In the genomic region with DNA sequence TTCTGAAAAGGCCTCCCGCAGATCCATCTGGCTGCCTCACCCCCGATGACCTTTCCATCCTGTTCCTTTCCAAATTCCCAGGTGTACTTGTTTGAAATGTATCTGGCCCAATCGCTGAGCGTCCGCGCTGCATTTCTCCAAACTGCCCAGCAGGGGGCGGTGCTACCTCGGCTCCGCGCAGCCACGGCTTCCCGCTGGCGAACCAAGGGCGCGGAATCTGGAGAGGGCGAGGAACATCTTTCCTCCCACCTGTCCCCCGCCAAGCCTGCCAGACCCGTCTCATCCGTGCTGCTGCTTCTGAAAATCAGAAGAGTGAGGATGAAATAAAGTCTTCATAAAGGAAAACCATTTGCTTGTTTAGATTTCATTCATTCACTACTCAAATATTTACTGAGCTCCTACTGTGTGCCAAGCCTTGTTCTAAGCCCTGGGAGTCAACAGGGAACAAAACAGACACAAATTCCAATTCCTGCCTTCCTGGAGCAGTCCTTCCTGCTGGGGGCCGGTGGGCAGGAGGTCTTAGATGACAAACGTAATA, we compare ENCODE assay signal across 9 cellular contexts. TPM values are rescaled to one million over a fixed set of nuclear protein-coding genes. Genes with fewer than 3 reads are reported as not detected.
DNase-seq lines count a peak whose midpoint lies in the region; ATAC-seq, FAIRE-seq and TF ChIP-seq lines count a peak whose summit lies in the region.
"Had no signal": no experiment of that assay in that cellular context is flagged by ENCODE, and none has a peak within 500 bp of the region (broad histone marks: within the 10 kb centered on the region; RNA-seq: fewer than 3 reads in every experiment).

No MANE protein-coding gene starts in this region.

- H3K9me3 ChIP-seq in keratinocyte (ENCODE audit: control insufficient read depth, low read depth, low read length), result no peaks in the 10 kb centered on the region

- no peaks in the 10 kb centered on the region for H3K79me2 ChIP-seq in keratinocyte (ENCODE audit: control insufficient read depth, insufficient read depth, low read length)

- H3K27ac ChIP-seq in keratinocyte (ENCODE audit: control insufficient read depth, insufficient read depth, low read length), result no peak overlapping the region

- no peak for ATAC-seq in HG02798 (IDR thresholded peaks at IDR 0.05; ENCODE audit: poor library complexity, unreplicated experiment)
- ATAC-seq in HG02678 (IDR thresholded peaks at IDR 0.05; ENCODE audit: unreplicated experiment), result no peak

- peak; percentile 94 for TF ChIP-seq CTCF in GM12872 (IDR thresholded peaks at IDR 0.05; ENCODE audit: insufficient read depth, low read depth, low read length)
- peak; percentile 89 for TF ChIP-seq CTCF in WI38 (IDR thresholded peaks at IDR 0.05; ENCODE audit: low read depth, low read length)
- TF ChIP-seq CTCF in bronchial epithelial cell (IDR thresholded peaks at IDR 0.05; ENCODE audit: insufficient read depth, low read length, severe bottlenecking), result peak; percentile 91
- peak; percentile 90 to 97 (median 94) for TF ChIP-seq CTCF in keratinocyte (optimal IDR thresholded peaks at IDR 0.05 in 1 of 3, IDR thresholded peaks at IDR 0.05 in 1 of 3, conservative IDR thresholded peaks at IDR 0.05 in 1 of 3; ENCODE audit: extremely low read depth in 1 of 3, insufficient read depth in 2 of 3, low read length in 3 of 3)

- H3K27me3 ChIP-seq in bronchial epithelial cell (ENCODE audit: control insufficient read depth, insufficient read depth, low read length), result no peaks in the 10 kb centered on the region
- H3K27me3 ChIP-seq in keratinocyte (ENCODE audit: control insufficient read depth, extremely low read depth, insufficient read depth, low read length), result no peaks in the 10 kb centered on the region

- H3K4me3 ChIP-seq in WI38 (ENCODE audit: low read depth, low read length), result no peak overlapping the region
- no peak overlapping the region for H3K4me3 ChIP-seq in bronchial epithelial cell (ENCODE audit: low read depth, low read length)
- H3K4me3 ChIP-seq in keratinocyte (ENCODE audit: control insufficient read depth in 2 of 3, extremely low read depth in 1 of 3, insufficient read depth in 2 of 3, low read depth in 1 of 3, low read length in 3 of 3), result no peak overlapping the region

- H3K4me1 ChIP-seq in keratinocyte (ENCODE audit: control insufficient read depth, extremely low read depth, insufficient read depth, low read length), result peaks cover 17% of the 10 kb centered on the region

- FAIRE-seq in bronchial epithelial cell (lab: Jason Lieb, UNC) (peak; percentile 70), keratinocyte (lab: Jason Lieb, UNC) (peak; percentile 62)
- FAIRE-seq: islet of Langerhans had no signal

- H3K9ac ChIP-seq in keratinocyte (ENCODE audit: control insufficient read depth, extremely low read depth, insufficient read depth, low read length), result no peak overlapping the region

- H3K9me1 ChIP-seq in keratinocyte (ENCODE audit: control insufficient read depth, extremely low read depth, insufficient read depth, low read length), result no peaks in the 10 kb centered on the region

- DNase-seq in NCI-H1694 (lab: John Stamatoyannopoulos, UW), result peak; percentile 56
- peak; percentile 43 for DNase-seq in bronchial epithelial cell (ENCODE audit: low read depth)
- DNase-seq in keratinocyte (ENCODE audit: low read depth, low spot score), result no peak
- peak; percentile 58 for DNase-seq in stimulated activated CD4-positive, alpha-beta T cell treated with anti-CD3 and anti-CD28 coated beads, Interleukin-4, amount 100 ng/mL, for 24 hours

- peak overlapping the region; percentile 28 for H3K4me2 ChIP-seq in keratinocyte (ENCODE audit: control insufficient read depth, extremely low read depth, insufficient read depth, low read depth, low read length)

- dilution Hi-C loops in keratinocyte (cut with MboI; ENCODE audit: extremely low pct_ligation_motif_present, low sequenced_read_pairs), result no loop called here

- H2AFZ ChIP-seq in keratinocyte (ENCODE audit: control insufficient read depth, low read length), result no peak overlapping the region

- H3K36me3 ChIP-seq in bronchial epithelial cell (ENCODE audit: control insufficient read depth, insufficient read depth, low read length) (no peaks in the 10 kb centered on the region), keratinocyte (ENCODE audit: control insufficient read depth in 2 of 2, extremely low read depth in 1 of 2, insufficient read depth in 2 of 2, low read length in 2 of 2) (no peaks in the 10 kb centered on the region)

- no peaks in the 10 kb centered on the region for H4K20me1 ChIP-seq in keratinocyte (ENCODE audit: control insufficient read depth, extremely low read depth, insufficient read depth, low read length)

RNA-seq across cellular contexts. Expression of gene MYL2, which starts 16.8 kb away (rescaled TPM):
- total RNA-seq in bronchial epithelial cell, result not detected in 2 replicates
- 0.08 to 0.41 TPM in 2 of 3 replicates, not detected in the other for polyA plus RNA-seq in keratinocyte
- not detected for polyA plus RNA-seq in keratinocyte (2011; ENCODE audit: low read depth)
- polyA plus RNA-seq in keratinocyte (2011; cell fraction: cytosol; rRNA removed), result 0.10 and 0.18 TPM in 2 replicates
- polyA plus RNA-seq in keratinocyte (2011; cell fraction: nucleus; rRNA removed), result not detected in 2 replicates
- polyA plus RNA-seq in keratinocyte (2012; ENCODE audit: low replicate concordance), result 0.30 and 0.52 TPM in 2 replicates
- polyA minus RNA-seq in keratinocyte, result not detected in 3 replicates
- polyA minus RNA-seq in keratinocyte (2011; cell fraction: cytosol; rRNA and poly(A)+ RNA removed), result not detected
- polyA minus RNA-seq in keratinocyte (2011; cell fraction: nucleus; rRNA and poly(A)+ RNA removed), result not detected in 2 replicates
